ENCODE assay signal across 8 cellular contexts in genomic region chr9:127714916-127715442, GRCh38. TPM values are rescaled to one million over a fixed set of nuclear protein-coding genes. Genes with fewer than 3 reads are reported as not detected.
DNase-seq lines count a peak whose midpoint lies in the region; ATAC-seq and TF ChIP-seq lines count a peak whose summit lies in the region.

No MANE protein-coding gene starts in this region.

- H3K36me3 ChIP-seq in ES-I3 (ENCODE audit: insufficient read depth, low read length) (no peaks in the 10 kb centered on the region), adrenal gland (replicated peaks in 1 of 2) (no peaks in the 10 kb centered on the region)

- peaks cover 64% of the 10 kb centered on the region for H3K4me1 Mint-ChIP-seq in stimulated activated naive CD8-positive, alpha-beta T cell treated with anti-CD3 and anti-CD28 coated beads, Interleukin-15, amount 100 ng/mL, for 72 hours

- no peaks in the 10 kb centered on the region for H3K9me3 ChIP-seq in ES-I3 (ENCODE audit: control insufficient read depth, insufficient read depth, low read length)
- H3K9me3 ChIP-seq in adrenal gland (replicated peaks in 1 of 3) = no peaks in the 10 kb centered on the region

- H3K4me3 ChIP-seq in adrenal gland = peak overlapping the region; percentile 49 to 98 (median 76)

- peak; percentile 5 for ATAC-seq in HG03280 (IDR thresholded peaks at IDR 0.05; ENCODE audit: unreplicated experiment)
- peak; percentile 10 for ATAC-seq in stimulated activated naive CD8-positive, alpha-beta T cell treated with anti-CD3 and anti-CD28 coated beads, Interleukin-15, amount 100 ng/mL, for 72 hours

- H3K27me3 ChIP-seq in adrenal gland = no peaks in the 10 kb centered on the region

- H3K4me1 ChIP-seq in ES-I3 (ENCODE audit: insufficient read depth, low read length) = no peaks in the 10 kb centered on the region; the same call in 1 of the 2 replicates
- H3K4me1 ChIP-seq in adrenal gland (replicated peaks in 1 of 2) = peaks cover 14 to 22% of the 10 kb centered on the region in 2 donors

- H3K27ac Mint-ChIP-seq in stimulated activated naive CD8-positive, alpha-beta T cell treated with anti-CD3 and anti-CD28 coated beads, Interleukin-15, amount 100 ng/mL, for 72 hours = peak overlapping the region; percentile 97 to 99

- intact Hi-C loops in adrenal gland (cut with DNase I) = no loop called here

- peak overlapping the region in 4 of 5 donors; percentile 73 to 85 (median 80) for H3K27ac ChIP-seq in adrenal gland

- no peak for TF ChIP-seq POLR2A in adrenal gland (IDR thresholded peaks at IDR 0.05)

- H3K27me3 Mint-ChIP-seq in stimulated activated naive CD8-positive, alpha-beta T cell treated with anti-CD3 and anti-CD28 coated beads, Interleukin-15, amount 100 ng/mL, for 72 hours = no peaks in the 10 kb centered on the region

- DNase-seq in adrenal gland (peak in 2 of 7 donors; percentile 38 to 49), iPS-NIHi11 (ENCODE audit: low spot score) (peak; percentile 59), superior temporal gyrus (ENCODE audit: extremely low spot score) (no peak), NCI-H187 treated with DMSO at 0.1 percent for 48 hours (lab: John Stamatoyannopoulos, UW) (no peak), T1000 (lab: John Stamatoyannopoulos, UW) (no peak)
- peak in 1 of 2 donors; percentile 21 for DNase-seq in stimulated activated naive CD8-positive, alpha-beta T cell treated with anti-CD3 and anti-CD28 coated beads, Interleukin-15, amount 100 ng/mL, for 72 hours

- peak overlapping the region; percentile 84; the same call in 1 of the 2 replicates for H3K9ac ChIP-seq in ES-I3 (ENCODE audit: low read depth, low read length)

- no peak for TF ChIP-seq CTCF in adrenal gland (IDR thresholded peaks at IDR 0.05)

- H3K9me3 Mint-ChIP-seq in stimulated activated naive CD8-positive, alpha-beta T cell treated with anti-CD3 and anti-CD28 coated beads, Interleukin-15, amount 100 ng/mL, for 72 hours = no peaks in the 10 kb centered on the region

- WGBS in adrenal gland, 4 donors = 0 to 1% (median 1%) methylated on average over 27 to 48 of the region's 48 CpGs; no CpG with 5 or more reads in 1 of the 4 donors

- H3K4me3 Mint-ChIP-seq in stimulated activated naive CD8-positive, alpha-beta T cell treated with anti-CD3 and anti-CD28 coated beads, Interleukin-15, amount 100 ng/mL, for 72 hours = peak overlapping the region; percentile 98 to 99

RNA-seq across cellular contexts. Expression of gene PTRH1, which starts 0.5 kb away (rescaled TPM):
- 10 to 100 TPM; 20.8 to 34.8 (median 24.3) TPM for total RNA-seq in adrenal gland
- polyA plus RNA-seq in adrenal gland = 10 to 100 TPM in 2 of 3 donors, 1 to 10 TPM in 1; 3.4 to 32.8 (median 19.5) TPM

RNA-seq across cellular contexts. Expression of gene TTC16, which starts 0.9 kb away (rescaled TPM):
- 1 to 10 TPM in 1 of 8 donors, under 1 TPM in 5, not detected in 2; under 0.01 to 1.0 (median 0.20) TPM for total RNA-seq in adrenal gland
- polyA plus RNA-seq in adrenal gland = under 1 TPM; 0.11 to 0.57 (median 0.48) TPM

RNA-seq across cellular contexts. Expression of gene CFAP157, which starts 8.2 kb away (rescaled TPM):
- under 1 TPM in 4 of 8 donors, not detected in 4; 0.11 to 0.29 (median 0.17) TPM for total RNA-seq in adrenal gland
- under 1 TPM in 2 of 3 donors, not detected in 1; 0.67 to 0.88 TPM for polyA plus RNA-seq in adrenal gland

RNA-seq across cellular contexts. Expression of gene TOR2A, which starts 20.1 kb away (rescaled TPM):
- 10 to 100 TPM; 10.8 to 30.6 (median 18.5) TPM for total RNA-seq in adrenal gland
- polyA plus RNA-seq in adrenal gland = 10 to 100 TPM in 2 of 3 donors, 1 to 10 TPM in 1; 4.3 to 16.9 (median 14.6) TPM
